Comparison of ENCODE assay signal across 1 cellular context in the genomic region with DNA sequence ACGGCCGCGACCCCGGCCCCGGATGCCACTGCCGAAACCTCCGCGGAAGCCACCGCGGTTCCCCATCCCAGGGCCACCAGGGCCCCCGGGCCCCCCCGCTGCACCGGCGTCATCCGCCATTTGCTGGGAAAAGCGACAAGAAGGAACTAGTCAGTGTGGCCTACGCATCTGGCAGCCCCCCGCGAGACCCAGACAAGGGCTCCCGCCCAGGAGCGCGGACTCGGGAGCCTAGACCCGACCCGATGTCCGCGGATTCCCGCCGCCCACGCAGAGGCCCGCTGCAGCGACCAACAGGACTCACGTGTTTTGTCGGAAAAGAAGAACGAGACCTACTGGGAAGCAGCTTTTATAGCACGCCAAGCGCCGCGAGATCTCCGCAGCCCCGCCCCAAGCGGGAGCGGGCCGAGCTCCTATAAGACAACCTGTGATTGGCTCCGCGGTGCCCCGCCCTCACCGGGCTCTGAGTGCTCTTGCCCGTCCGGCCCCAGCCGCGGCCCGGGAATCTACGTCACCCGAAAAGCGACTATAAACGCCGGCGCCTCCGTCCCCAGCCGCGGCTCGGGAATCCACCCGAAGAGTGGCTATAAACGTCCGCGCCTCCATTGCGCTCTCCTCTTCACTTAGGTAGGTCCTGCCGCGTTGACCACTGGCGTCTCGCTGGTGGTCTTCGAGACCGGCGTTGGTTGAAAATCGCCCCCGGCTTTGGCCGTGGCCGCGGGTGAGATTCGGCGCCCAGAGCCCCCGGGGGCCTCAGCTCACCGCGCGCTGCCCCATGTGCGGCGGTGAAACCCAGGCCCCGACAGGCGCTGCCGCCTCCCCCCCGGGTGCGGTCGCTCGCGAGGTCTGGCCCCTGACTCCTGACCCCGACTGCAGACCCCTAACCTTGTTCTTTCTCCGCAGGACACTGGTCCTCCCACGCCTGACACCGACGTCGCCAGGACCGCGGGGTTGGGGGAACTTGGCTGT.
TF ChIP-seq lines count a peak whose summit lies in the region.

A gene (minus strand): TSS at position 321 of the 966 bp plus-strand sequence. CDS start 201 bp downstream, at position 120.

TF ChIP-seq in HepG2, 621 proteins besides CTCF, POLR2A, EP300 and RAD21 (continued from another document and continues in another):
- TF ChIP-seq, protein P1, sequence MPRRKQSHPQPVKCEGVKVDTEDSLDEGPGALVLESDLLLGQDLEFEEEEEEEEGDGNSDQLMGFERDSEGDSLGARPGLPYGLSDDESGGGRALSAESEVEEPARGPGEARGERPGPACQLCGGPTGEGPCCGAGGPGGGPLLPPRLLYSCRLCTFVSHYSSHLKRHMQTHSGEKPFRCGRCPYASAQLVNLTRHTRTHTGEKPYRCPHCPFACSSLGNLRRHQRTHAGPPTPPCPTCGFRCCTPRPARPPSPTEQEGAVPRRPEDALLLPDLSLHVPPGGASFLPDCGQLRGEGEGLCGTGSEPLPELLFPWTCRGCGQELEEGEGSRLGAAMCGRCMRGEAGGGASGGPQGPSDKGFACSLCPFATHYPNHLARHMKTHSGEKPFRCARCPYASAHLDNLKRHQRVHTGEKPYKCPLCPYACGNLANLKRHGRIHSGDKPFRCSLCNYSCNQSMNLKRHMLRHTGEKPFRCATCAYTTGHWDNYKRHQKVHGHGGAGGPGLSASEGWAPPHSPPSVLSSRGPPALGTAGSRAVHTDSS (CRISPR knock-in tag; conservative IDR thresholded peaks at IDR 0.05) = peak; percentile 54; the same call in 1 of the 2 replicates
- TF ChIP-seq NFE2 (CRISPR knock-in tag; IDR thresholded peaks at IDR 0.05) (no peak), KLF11 (CRISPR knock-in tag; IDR thresholded peaks at IDR 0.05) (no peak; the same call in 1 of the 2 replicates), MYC (CRISPR knock-in tag; IDR thresholded peaks at IDR 0.05; ENCODE audit: borderline replicate concordance) (peak; percentile 97), CCDC6 (CRISPR knock-in tag; IDR thresholded peaks at IDR 0.05) (0 out of 2 replicates have a peak, but pooled peaks have one; percentile 39), HIVEP1 (CRISPR knock-in tag; IDR thresholded peaks at IDR 0.05) (no peak), FOXJ3 (CRISPR knock-in tag; IDR thresholded peaks at IDR 0.05; ENCODE audit: borderline replicate concordance) (no peak; the same call in 1 of the 2 replicates), SNAI1 (CRISPR knock-in tag; IDR thresholded peaks at IDR 0.05; ENCODE audit: borderline replicate concordance) (peak; percentile 73; the same call in 1 of the 2 replicates), ZSCAN30 (CRISPR knock-in tag; IDR thresholded peaks at IDR 0.05) (no peak), ZNF883 (CRISPR knock-in tag; IDR thresholded peaks at IDR 0.05; ENCODE audit: not compliant biosample characterization) (peak; percentile 68), ZNF766 (CRISPR knock-in tag; IDR thresholded peaks at IDR 0.05; ENCODE audit: borderline replicate concordance) (peak; percentile 53; the same call in 1 of the 2 replicates), TEAD2 (CRISPR knock-in tag; IDR thresholded peaks at IDR 0.05) (0 out of 2 replicates have a peak, but pooled peaks have one; percentile 25), ISX (CRISPR knock-in tag; conservative IDR thresholded peaks at IDR 0.05) (peak; percentile 34; the same call in 1 of the 2 replicates), ZSCAN12 (CRISPR knock-in tag; IDR thresholded peaks at IDR 0.05) (peak; percentile 44; the same call in 1 of the 2 replicates), ZNF337 (CRISPR knock-in tag; IDR thresholded peaks at IDR 0.05; ENCODE audit: borderline replicate concordance, low read depth) (no peak), NFKB2 (CRISPR knock-in tag; IDR thresholded peaks at IDR 0.05; ENCODE audit: borderline replicate concordance) (peak; percentile 75; the same call in 1 of the 2 replicates), ZNF282 (IDR thresholded peaks at IDR 0.05; ENCODE audit: partially characterized antibody) (no peak), IRX3 (CRISPR knock-in tag; IDR thresholded peaks at IDR 0.05; ENCODE audit: borderline replicate concordance, low read depth) (0 out of 2 replicates have a peak, but pooled peaks have one; percentile 1), ZNF746 (CRISPR knock-in tag; IDR thresholded peaks at IDR 0.05) (peak; percentile 62; the same call in 1 of the 2 replicates), ZSCAN20 (CRISPR knock-in tag; IDR thresholded peaks at IDR 0.05; ENCODE audit: borderline replicate concordance) (0 out of 2 replicates have a peak, but pooled peaks have one; percentile 56), ZNF225 (CRISPR knock-in tag; IDR thresholded peaks at IDR 0.05) (no peak; the same call in 1 of the 2 replicates), ZNF264 (CRISPR knock-in tag; IDR thresholded peaks at IDR 0.05) (0 out of 2 replicates have a peak, but pooled peaks have one; percentile 40), PHF8 (CRISPR knock-in tag; IDR thresholded peaks at IDR 0.05) (peak; percentile 93), PAWR (CRISPR knock-in tag; IDR thresholded peaks at IDR 0.05; ENCODE audit: borderline replicate concordance) (no peak), ZNF20 (CRISPR knock-in tag; IDR thresholded peaks at IDR 0.05) (0 out of 2 replicates have a peak, but pooled peaks have one; percentile 31), RBM39 (IDR thresholded peaks at IDR 0.05; ENCODE audit: low read depth, low read length, poor library complexity, severe bottlenecking) (peak; percentile 100), ZNF333 (CRISPR knock-in tag; IDR thresholded peaks at IDR 0.05; ENCODE audit: borderline replicate concordance) (no peak), ZNF326 (CRISPR knock-in tag; IDR thresholded peaks at IDR 0.05; ENCODE audit: borderline replicate concordance) (no peak), ZNF678 (CRISPR knock-in tag; IDR thresholded peaks at IDR 0.05) (no peak), HES4 (CRISPR knock-in tag; IDR thresholded peaks at IDR 0.05; ENCODE audit: borderline replicate concordance) (peak; percentile 81; the same call in 1 of the 2 replicates), ZNF350 (CRISPR knock-in tag; IDR thresholded peaks at IDR 0.05; ENCODE audit: borderline replicate concordance, low read depth) (peak; percentile 67; the same call in 1 of the 2 replicates), KLF16 (CRISPR knock-in tag; IDR thresholded peaks at IDR 0.05) (peak in 1 of 2 experiments; percentile 85; a peak in 1 of 4 replicates), ZNF558 (CRISPR knock-in tag; IDR thresholded peaks at IDR 0.05; ENCODE audit: borderline replicate concordance) (peak; percentile 59; the same call in 1 of the 2 replicates), ZNF660 (CRISPR knock-in tag; IDR thresholded peaks at IDR 0.05; ENCODE audit: borderline replicate concordance, low read depth) (no peak), XBP1 (CRISPR knock-in tag; IDR thresholded peaks at IDR 0.05) (peak; percentile 60), CBX5 (CRISPR knock-in tag; IDR thresholded peaks at IDR 0.05; ENCODE audit: borderline replicate concordance) (no peak; the same call in 1 of the 2 replicates), MIER3 (CRISPR knock-in tag; IDR thresholded peaks at IDR 0.05; ENCODE audit: borderline replicate concordance) (no peak; the same call in 1 of the 2 replicates), TAF15 (IDR thresholded peaks at IDR 0.05; ENCODE audit: low read depth, low read length, poor library complexity, severe bottlenecking) (peak; percentile 80), BRCA1 (CRISPR knock-in tag; IDR thresholded peaks at IDR 0.05) (no peak), ZNF101 (CRISPR knock-in tag; IDR thresholded peaks at IDR 0.05; ENCODE audit: borderline replicate concordance, low read depth) (no peak)
- TF ChIP-seq, protein P2, sequence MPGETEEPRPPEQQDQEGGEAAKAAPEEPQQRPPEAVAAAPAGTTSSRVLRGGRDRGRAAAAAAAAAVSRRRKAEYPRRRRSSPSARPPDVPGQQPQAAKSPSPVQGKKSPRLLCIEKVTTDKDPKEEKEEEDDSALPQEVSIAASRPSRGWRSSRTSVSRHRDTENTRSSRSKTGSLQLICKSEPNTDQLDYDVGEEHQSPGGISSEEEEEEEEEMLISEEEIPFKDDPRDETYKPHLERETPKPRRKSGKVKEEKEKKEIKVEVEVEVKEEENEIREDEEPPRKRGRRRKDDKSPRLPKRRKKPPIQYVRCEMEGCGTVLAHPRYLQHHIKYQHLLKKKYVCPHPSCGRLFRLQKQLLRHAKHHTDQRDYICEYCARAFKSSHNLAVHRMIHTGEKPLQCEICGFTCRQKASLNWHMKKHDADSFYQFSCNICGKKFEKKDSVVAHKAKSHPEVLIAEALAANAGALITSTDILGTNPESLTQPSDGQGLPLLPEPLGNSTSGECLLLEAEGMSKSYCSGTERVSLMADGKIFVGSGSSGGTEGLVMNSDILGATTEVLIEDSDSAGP (CRISPR knock-in tag; IDR thresholded peaks at IDR 0.05; ENCODE audit: borderline replicate concordance) = peak; percentile 44; the same call in 1 of the 2 replicates
- TF ChIP-seq, protein P3, sequence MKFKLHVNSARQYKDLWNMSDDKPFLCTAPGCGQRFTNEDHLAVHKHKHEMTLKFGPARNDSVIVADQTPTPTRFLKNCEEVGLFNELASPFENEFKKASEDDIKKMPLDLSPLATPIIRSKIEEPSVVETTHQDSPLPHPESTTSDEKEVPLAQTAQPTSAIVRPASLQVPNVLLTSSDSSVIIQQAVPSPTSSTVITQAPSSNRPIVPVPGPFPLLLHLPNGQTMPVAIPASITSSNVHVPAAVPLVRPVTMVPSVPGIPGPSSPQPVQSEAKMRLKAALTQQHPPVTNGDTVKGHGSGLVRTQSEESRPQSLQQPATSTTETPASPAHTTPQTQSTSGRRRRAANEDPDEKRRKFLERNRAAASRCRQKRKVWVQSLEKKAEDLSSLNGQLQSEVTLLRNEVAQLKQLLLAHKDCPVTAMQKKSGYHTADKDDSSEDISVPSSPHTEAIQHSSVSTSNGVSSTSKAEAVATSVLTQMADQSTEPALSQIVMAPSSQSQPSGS (CRISPR knock-in tag; IDR thresholded peaks at IDR 0.05) = peak; percentile 58
- TF ChIP-seq, protein P4, sequence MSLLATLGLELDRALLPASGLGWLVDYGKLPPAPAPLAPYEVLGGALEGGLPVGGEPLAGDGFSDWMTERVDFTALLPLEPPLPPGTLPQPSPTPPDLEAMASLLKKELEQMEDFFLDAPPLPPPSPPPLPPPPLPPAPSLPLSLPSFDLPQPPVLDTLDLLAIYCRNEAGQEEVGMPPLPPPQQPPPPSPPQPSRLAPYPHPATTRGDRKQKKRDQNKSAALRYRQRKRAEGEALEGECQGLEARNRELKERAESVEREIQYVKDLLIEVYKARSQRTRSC (CRISPR knock-in tag; IDR thresholded peaks at IDR 0.05; ENCODE audit: low read depth) = no peak
- TF ChIP-seq, protein P5, sequence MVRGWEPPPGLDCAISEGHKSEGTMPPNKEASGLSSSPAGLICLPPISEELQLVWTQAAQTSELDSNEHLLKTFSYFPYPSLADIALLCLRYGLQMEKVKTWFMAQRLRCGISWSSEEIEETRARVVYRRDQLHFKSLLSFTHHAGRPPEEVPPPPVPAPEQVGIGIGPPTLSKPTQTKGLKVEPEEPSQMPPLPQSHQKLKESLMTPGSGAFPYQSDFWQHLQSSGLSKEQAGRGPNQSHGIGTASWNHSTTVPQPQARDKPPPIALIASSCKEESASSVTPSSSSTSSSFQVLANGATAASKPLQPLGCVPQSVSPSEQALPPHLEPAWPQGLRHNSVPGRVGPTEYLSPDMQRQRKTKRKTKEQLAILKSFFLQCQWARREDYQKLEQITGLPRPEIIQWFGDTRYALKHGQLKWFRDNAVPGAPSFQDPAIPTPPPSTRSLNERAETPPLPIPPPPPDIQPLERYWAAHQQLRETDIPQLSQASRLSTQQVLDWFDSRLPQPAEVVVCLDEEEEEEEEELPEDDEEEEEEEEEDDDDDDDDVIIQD (CRISPR knock-in tag; IDR thresholded peaks at IDR 0.05; ENCODE audit: low read depth) = no peak
- TF ChIP-seq, protein P6, sequence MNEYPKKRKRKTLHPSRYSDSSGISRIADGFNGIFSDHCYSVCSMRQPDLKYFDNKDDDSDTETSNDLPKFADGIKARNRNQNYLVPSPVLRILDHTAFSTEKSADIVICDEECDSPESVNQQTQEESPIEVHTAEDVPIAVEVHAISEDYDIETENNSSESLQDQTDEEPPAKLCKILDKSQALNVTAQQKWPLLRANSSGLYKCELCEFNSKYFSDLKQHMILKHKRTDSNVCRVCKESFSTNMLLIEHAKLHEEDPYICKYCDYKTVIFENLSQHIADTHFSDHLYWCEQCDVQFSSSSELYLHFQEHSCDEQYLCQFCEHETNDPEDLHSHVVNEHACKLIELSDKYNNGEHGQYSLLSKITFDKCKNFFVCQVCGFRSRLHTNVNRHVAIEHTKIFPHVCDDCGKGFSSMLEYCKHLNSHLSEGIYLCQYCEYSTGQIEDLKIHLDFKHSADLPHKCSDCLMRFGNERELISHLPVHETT (CRISPR knock-in tag; conservative IDR thresholded peaks at IDR 0.05) = 0 out of 2 replicates have a peak, but pooled peaks have one; percentile 43
- TF ChIP-seq, protein P7, sequence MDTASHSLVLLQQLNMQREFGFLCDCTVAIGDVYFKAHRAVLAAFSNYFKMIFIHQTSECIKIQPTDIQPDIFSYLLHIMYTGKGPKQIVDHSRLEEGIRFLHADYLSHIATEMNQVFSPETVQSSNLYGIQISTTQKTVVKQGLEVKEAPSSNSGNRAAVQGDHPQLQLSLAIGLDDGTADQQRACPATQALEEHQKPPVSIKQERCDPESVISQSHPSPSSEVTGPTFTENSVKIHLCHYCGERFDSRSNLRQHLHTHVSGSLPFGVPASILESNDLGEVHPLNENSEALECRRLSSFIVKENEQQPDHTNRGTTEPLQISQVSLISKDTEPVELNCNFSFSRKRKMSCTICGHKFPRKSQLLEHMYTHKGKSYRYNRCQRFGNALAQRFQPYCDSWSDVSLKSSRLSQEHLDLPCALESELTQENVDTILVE (CRISPR knock-in tag; IDR thresholded peaks at IDR 0.05) = no peak
- TF ChIP-seq, protein P8, sequence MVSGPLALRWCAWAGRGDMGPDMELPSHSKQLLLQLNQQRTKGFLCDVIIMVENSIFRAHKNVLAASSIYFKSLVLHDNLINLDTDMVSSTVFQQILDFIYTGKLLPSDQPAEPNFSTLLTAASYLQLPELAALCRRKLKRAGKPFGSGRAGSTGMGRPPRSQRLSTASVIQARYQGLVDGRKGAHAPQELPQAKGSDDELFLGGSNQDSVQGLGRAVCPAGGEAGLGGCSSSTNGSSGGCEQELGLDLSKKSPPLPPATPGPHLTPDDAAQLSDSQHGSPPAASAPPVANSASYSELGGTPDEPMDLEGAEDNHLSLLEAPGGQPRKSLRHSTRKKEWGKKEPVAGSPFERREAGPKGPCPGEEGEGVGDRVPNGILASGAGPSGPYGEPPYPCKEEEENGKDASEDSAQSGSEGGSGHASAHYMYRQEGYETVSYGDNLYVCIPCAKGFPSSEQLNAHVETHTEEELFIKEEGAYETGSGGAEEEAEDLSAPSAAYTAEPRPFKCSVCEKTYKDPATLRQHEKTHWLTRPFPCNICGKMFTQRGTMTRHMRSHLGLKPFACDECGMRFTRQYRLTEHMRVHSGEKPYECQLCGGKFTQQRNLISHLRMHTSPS (CRISPR knock-in tag; IDR thresholded peaks at IDR 0.05; ENCODE audit: low read depth) = no peak
- TF ChIP-seq, protein P9, sequence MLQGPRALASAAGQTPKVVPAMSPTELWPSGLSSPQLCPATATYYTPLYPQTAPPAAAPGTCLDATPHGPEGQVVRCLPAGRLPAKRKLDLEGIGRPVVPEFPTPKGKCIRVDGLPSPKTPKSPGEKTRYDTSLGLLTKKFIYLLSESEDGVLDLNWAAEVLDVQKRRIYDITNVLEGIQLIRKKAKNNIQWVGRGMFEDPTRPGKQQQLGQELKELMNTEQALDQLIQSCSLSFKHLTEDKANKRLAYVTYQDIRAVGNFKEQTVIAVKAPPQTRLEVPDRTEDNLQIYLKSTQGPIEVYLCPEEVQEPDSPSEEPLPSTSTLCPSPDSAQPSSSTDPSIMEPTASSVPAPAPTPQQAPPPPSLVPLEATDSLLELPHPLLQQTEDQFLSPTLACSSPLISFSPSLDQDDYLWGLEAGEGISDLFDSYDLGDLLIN (CRISPR knock-in tag; IDR thresholded peaks at IDR 0.05; ENCODE audit: borderline replicate concordance) = no peak
